13 cellular contexts compared by ENCODE assay signal in the genomic region with DNA sequence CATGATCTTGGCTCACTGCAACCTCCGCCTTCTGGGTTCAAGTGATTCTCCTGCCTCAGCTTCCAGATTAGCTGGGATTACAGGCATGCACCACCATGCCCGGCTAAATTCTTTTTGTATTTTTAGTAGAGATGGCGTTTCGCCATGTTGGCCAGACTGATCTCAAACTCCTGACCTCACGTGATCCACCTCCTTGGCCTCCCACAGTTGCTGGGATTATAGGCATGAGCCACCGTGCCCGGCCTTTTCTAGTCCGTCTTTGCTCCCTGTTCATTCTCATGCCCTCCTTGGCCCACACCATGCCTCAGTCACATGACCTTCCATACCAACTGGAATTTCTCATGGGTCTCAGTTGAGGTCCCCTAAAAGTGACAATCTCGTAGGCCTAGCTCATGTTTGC.
DNase-seq lines count a peak whose midpoint lies in the region; ATAC-seq and TF ChIP-seq lines count a peak whose summit lies in the region.
"Had no signal": no experiment of that assay in that cellular context is flagged by ENCODE, and none has a peak within 500 bp of the region (broad histone marks: within the 10 kb centered on the region; RNA-seq: fewer than 3 reads in every experiment).

No MANE protein-coding gene starts in this region.

- ATAC-seq in HG02763 (IDR thresholded peaks at IDR 0.05; ENCODE audit: unreplicated experiment), result no peak

- CTCF ChIA-PET in RWPE1 (lab: Yijun Ruan, JAX), result no interaction called here

- H3K27me3 Mint-ChIP-seq in nephron progenitor cell (ENCODE audit: low read depth, poor library complexity), result no peaks in the 10 kb centered on the region

- no peaks in the 10 kb centered on the region for H3K36me3 Mint-ChIP-seq in nephron progenitor cell (ENCODE audit: low read depth)

- intact Hi-C loops in thyroid gland (cut with DNase I), result loop anchor here (5.0 kb wide), 1 partner anchor 111 kb away; no protein-coding TSS in a partner anchor

- no peak for TF ChIP-seq CTCF in RWPE1 (conservative IDR thresholded peaks at IDR 0.05; ENCODE audit: low read depth)
- TF ChIP-seq CTCF in nephron progenitor cell (IDR thresholded peaks at IDR 0.05), result no peak
- TF ChIP-seq CTCF in thyroid gland (IDR thresholded peaks at IDR 0.05), result no peak
- no peak for TF ChIP-seq CTCF in osteoblast (IDR thresholded peaks at IDR 0.05; ENCODE audit: extremely low read depth, low read depth, low read length)

- H3K36me3 ChIP-seq in thyroid gland, result no peaks in the 10 kb centered on the region
- H3K36me3 ChIP-seq in osteoblast (ENCODE audit: insufficient read depth, low read length), result no peaks in the 10 kb centered on the region

- no peak overlapping the region for H2AFZ ChIP-seq in osteoblast (ENCODE audit: low read length)

- H3K4me3 ChIP-seq in thyroid gland (replicated peaks in 1 of 3), result no peak overlapping the region
- no peak overlapping the region for H3K4me3 ChIP-seq in osteoblast (ENCODE audit: insufficient read depth, low read length)

- H3K27ac ChIP-seq in RWPE1 (peak overlapping the region; percentile 92), epithelial cell of prostate (peak overlapping the region; percentile 75), thyroid gland (peak overlapping the region; percentile 83 to 98 (median 97)), osteoblast (ENCODE audit: low read depth, low read length) (no peak overlapping the region)

- H3K27me3 ChIP-seq in thyroid gland (no peaks in the 10 kb centered on the region), osteoblast (ENCODE audit: insufficient read depth, low read length) (no peaks in the 10 kb centered on the region)

- no peaks in the 10 kb centered on the region for H3K9me3 ChIP-seq in thyroid gland
- no peaks in the 10 kb centered on the region for H3K9me3 ChIP-seq in osteoblast (ENCODE audit: low read depth, low read length)

- no peak overlapping the region for H3K4me2 ChIP-seq in osteoblast (ENCODE audit: insufficient read depth, low read length)

- peaks cover 9% of the 10 kb centered on the region for H3K4me1 Mint-ChIP-seq in nephron progenitor cell

- POLR2A ChIA-PET in RWPE1 (lab: Yijun Ruan, JAX; ENCODE audit: low non-redundant PET), result no interaction called here

- TF ChIP-seq POLR2A in thyroid gland (IDR thresholded peaks at IDR 0.05), result no peak

- peak overlapping the region; percentile 75 for H3K27ac Mint-ChIP-seq in nephron progenitor cell

- H3K9me3 Mint-ChIP-seq in nephron progenitor cell, result no peaks in the 10 kb centered on the region

- WGBS in thyroid gland, 2 donors, result 87 to 92% methylated on average over 9 of the region's 9 CpGs

- H3K79me2 ChIP-seq in osteoblast (ENCODE audit: insufficient read depth, low read length), result no peaks in the 10 kb centered on the region

- no peak for DNase-seq in RWPE1 (ENCODE audit: low spot score)
- DNase-seq in epithelial cell of prostate (ENCODE audit: low read depth, low spot score), result no peak
- DNase-seq in nephron progenitor cell, result no peak
- no peak for DNase-seq in thyroid gland
- no peak for DNase-seq in pons (ENCODE audit: low spot score)
- no peak for DNase-seq in osteoblast (ENCODE audit: insufficient read length, low spot score, missing footprints)
- DNase-seq: GOT3, NCI-H146, NCI-H2081 treated with DMSO at 0.1 percent for 48 hours, NCI-H524, OCI-M1, RPMI8226 had no signal

- H3K4me1 ChIP-seq in thyroid gland, result peaks cover 39 to 53% of the 10 kb centered on the region in 2 donors
- peaks cover 12% of the 10 kb centered on the region for H3K4me1 ChIP-seq in osteoblast (ENCODE audit: insufficient read depth, low read length)

- H3K4me3 Mint-ChIP-seq in nephron progenitor cell, result no peak overlapping the region

- H4K20me1 ChIP-seq in osteoblast (ENCODE audit: insufficient read depth, low read length), result peaks cover 6% of the 10 kb centered on the region
